25 cellular contexts compared by ENCODE assay signal in genomic region chr22:49356428-49356827, GRCh38.
"Had no signal": no experiment of that assay in that cellular context is flagged by ENCODE, and none has a peak within 500 bp of the region (broad histone marks: within the 10 kb centered on the region; RNA-seq: fewer than 3 reads in every experiment).

No MANE protein-coding gene starts in this region.

- DNase-seq: effector CD8-positive, alpha-beta T cell; effector memory CD8-positive, alpha-beta T cell; endodermal cell; erythroblast; esophagus squamous epithelium; foreskin fibroblast; foreskin melanocyte; gastrocnemius medialis; glutamatergic neuron; heart right ventricle; hippocampal formation; kidney; kidney glomerular epithelial cell; left colon; left lung; left ventricle myocardium superior; lower lobe of right lung; mesenchymal stem cell; mucosa of descending colon had no signal

- ATAC-seq: effector memory CD8-positive, alpha-beta T cell; esophagus mucosa; gastrocnemius medialis; heart right ventricle; left colon; left lung; left ventricle myocardium superior; lower lobe of right lung; mucosa of descending colon had no signal

- H3K4me3 ChIP-seq: coronary artery, esophagus squamous epithelium, gastrocnemius medialis, heart right ventricle, left lung, lower lobe of right lung, mucosa of descending colon had no signal

- H3K4me1 ChIP-seq: esophagus squamous epithelium, gastrocnemius medialis, heart right ventricle, left lung, lower lobe of right lung had no signal

- H3K36me3 ChIP-seq: esophagus squamous epithelium, gastrocnemius medialis, heart right ventricle, left lung, lower lobe of right lung had no signal

- H3K9me3 ChIP-seq: esophagus squamous epithelium, gastrocnemius medialis, left lung, lower lobe of right lung, mucosa of descending colon had no signal

- FAIRE-seq: colon, endometrium, islet of Langerhans, kidney had no signal

- H3K27ac ChIP-seq: coronary artery, epithelial cell of prostate, esophagus squamous epithelium, gastrocnemius medialis, heart right ventricle, left lung, lower lobe of right lung had no signal
